24 cellular contexts compared by ENCODE assay signal in genomic region chr12:50333441-50333840, GRCh38.
"Had no signal": no experiment of that assay in that cellular context is flagged by ENCODE, and none has a peak within 500 bp of the region (broad histone marks: within the 10 kb centered on the region; RNA-seq: fewer than 3 reads in every experiment).

No MANE protein-coding gene starts in this region.

- H3K27me3 Mint-ChIP-seq: activated CD4-positive, alpha-beta T cell treated with anti-CD3 and anti-CD28 coated beads for 36 hours; activated naive CD8-positive, alpha-beta T cell treated with anti-CD3 and anti-CD28 coated beads for 36 hours; natural killer cell treated with Interleukin-12 subunit alpha and Interleukin-12 subunit beta and Interleukin-15 and Interleukin-18, amount 100 ng/mL, for 72 hours; progenitor cell of endocrine pancreas; stimulated activated memory B cell treated with anti-CD40 and anti-IgM and Interleukin-4, amounts not matched to agents 10 μg/mL and 1 μg/mL and 100 μg/mL, for 72 hours; stimulated activated naive CD8-positive, alpha-beta T cell treated with anti-CD3 and anti-CD28 coated beads, Interleukin-15, amount 100 ng/mL, for 72 hours; type B pancreatic cell had no signal

- H3K4me1 ChIP-seq: ascending aorta, left lung, lower lobe of right lung had no signal

- H3K4me1 Mint-ChIP-seq: activated CD4-positive, alpha-beta T cell treated with anti-CD3 and anti-CD28 coated beads for 36 hours; activated naive CD8-positive, alpha-beta T cell treated with anti-CD3 and anti-CD28 coated beads for 36 hours; stimulated activated memory B cell treated with anti-CD40 and anti-IgM and Interleukin-4, amounts not matched to agents 10 μg/mL and 1 μg/mL and 100 μg/mL, for 72 hours; stimulated activated naive CD8-positive, alpha-beta T cell treated with anti-CD3 and anti-CD28 coated beads, Interleukin-15, amount 100 ng/mL, for 72 hours had no signal

- H3K36me3 Mint-ChIP-seq: activated naive CD8-positive, alpha-beta T cell treated with anti-CD3 and anti-CD28 coated beads for 36 hours; natural killer cell treated with Interleukin-12 subunit alpha and Interleukin-12 subunit beta and Interleukin-15 and Interleukin-18, amount 100 ng/mL, for 72 hours; stimulated activated memory B cell treated with anti-CD40 and anti-IgM and Interleukin-4, amounts not matched to agents 10 μg/mL and 1 μg/mL and 100 μg/mL, for 72 hours; type B pancreatic cell had no signal

- DNase-seq: activated CD4-positive, alpha-beta T cell treated with anti-CD3 and anti-CD28 coated beads for 36 hours; activated CD4-positive, CD25-positive, alpha-beta regulatory T cell; activated effector memory CD4-positive, alpha-beta T cell treated with anti-CD3 and anti-CD28 coated beads, Interleukin-2, amount 50 U/mL, for 16 hours; activated naive CD4-positive, alpha-beta T cell treated with anti-CD3 and anti-CD28 coated beads for 36 hours; activated naive CD8-positive, alpha-beta T cell treated with anti-CD3 and anti-CD28 coated beads for 36 hours; caudate nucleus; foreskin keratinocyte; left lung; lower lobe of right lung; mesenchymal stem cell; mucosa of descending colon; stimulated activated CD4-positive, alpha-beta T cell treated with anti-CD3 and anti-CD28 coated beads, Interleukin-1b, Interleukin-23, amount 100 ng/mL, for 48 hours; stimulated activated CD4-positive, alpha-beta T cell treated with anti-CD3 and anti-CD28 coated beads, Interleukin-4, amount 100 ng/mL, for 4 hours; stimulated activated CD8-positive, alpha-beta memory T cell treated with anti-CD3 and anti-CD28 coated beads, Interleukin-4, amount 100 ng/mL, for 48 hours; stimulated activated naive CD8-positive, alpha-beta T cell treated with anti-CD3 and anti-CD28 coated beads, Interleukin-15, amount 100 ng/mL, for 72 hours; substantia nigra had no signal

- H3K27ac Mint-ChIP-seq: activated CD4-positive, alpha-beta T cell treated with anti-CD3 and anti-CD28 coated beads for 36 hours; activated naive CD4-positive, alpha-beta T cell treated with anti-CD3 and anti-CD28 coated beads for 36 hours; activated naive CD8-positive, alpha-beta T cell treated with anti-CD3 and anti-CD28 coated beads for 36 hours; activated T-helper 1 cell treated with anti-CD3 and anti-CD28 coated beads, Interleukin-12 subunit alpha, Interleukin-12 subunit beta, Interleukin-2, Interleukin-4 antibody, amounts not matched to agents 30 ng/mL and 10 ng/mL and 1 ng/mL, durations not matched to agents 14 hours and 24 hours and 36 hours; natural killer cell treated with Interleukin-12 subunit alpha and Interleukin-12 subunit beta and Interleukin-15 and Interleukin-18, amount 100 ng/mL, for 72 hours; progenitor cell of endocrine pancreas; stimulated activated memory B cell treated with anti-CD40 and anti-IgM and Interleukin-4, amounts not matched to agents 10 μg/mL and 1 μg/mL and 100 μg/mL, for 72 hours; stimulated activated naive CD8-positive, alpha-beta T cell treated with anti-CD3 and anti-CD28 coated beads, Interleukin-15, amount 100 ng/mL, for 72 hours; type B pancreatic cell had no signal

- H3K27me3 ChIP-seq: ascending aorta, foreskin keratinocyte, left lung had no signal

- H3K4me2 ChIP-seq: smooth muscle cell had no signal

- FAIRE-seq: islet of Langerhans had no signal

- H3K9me3 ChIP-seq: ascending aorta, left lung, lower lobe of right lung, mucosa of descending colon had no signal

- H3K9me3 Mint-ChIP-seq: activated naive CD4-positive, alpha-beta T cell treated with anti-CD3 and anti-CD28 coated beads for 36 hours; activated naive CD8-positive, alpha-beta T cell treated with anti-CD3 and anti-CD28 coated beads for 36 hours; activated T-helper 1 cell treated with anti-CD3 and anti-CD28 coated beads, Interleukin-12 subunit alpha, Interleukin-12 subunit beta, Interleukin-2, Interleukin-4 antibody, amounts not matched to agents 30 ng/mL and 10 ng/mL and 1 ng/mL, durations not matched to agents 14 hours and 24 hours and 36 hours; natural killer cell treated with Interleukin-12 subunit alpha and Interleukin-12 subunit beta and Interleukin-15 and Interleukin-18, amount 100 ng/mL, for 72 hours; stimulated activated memory B cell treated with anti-CD40 and anti-IgM and Interleukin-4, amounts not matched to agents 10 μg/mL and 1 μg/mL and 100 μg/mL, for 72 hours; stimulated activated naive CD8-positive, alpha-beta T cell treated with anti-CD3 and anti-CD28 coated beads, Interleukin-15, amount 100 ng/mL, for 72 hours; type B pancreatic cell had no signal

- H3K36me3 ChIP-seq: ascending aorta, left lung, lower lobe of right lung had no signal

- H3K27ac ChIP-seq: ascending aorta, foreskin keratinocyte, left lung, lower lobe of right lung had no signal

- H3K4me3 ChIP-seq: ascending aorta, left lung, lower lobe of right lung, mucosa of descending colon, smooth muscle cell had no signal

- H3K4me3 Mint-ChIP-seq: activated CD4-positive, alpha-beta T cell treated with anti-CD3 and anti-CD28 coated beads for 36 hours; activated naive CD4-positive, alpha-beta T cell treated with anti-CD3 and anti-CD28 coated beads for 36 hours; activated naive CD8-positive, alpha-beta T cell treated with anti-CD3 and anti-CD28 coated beads for 36 hours; activated T-helper 1 cell treated with anti-CD3 and anti-CD28 coated beads, Interleukin-12 subunit alpha, Interleukin-12 subunit beta, Interleukin-2, Interleukin-4 antibody, amounts not matched to agents 30 ng/mL and 10 ng/mL and 1 ng/mL, durations not matched to agents 14 hours and 24 hours and 36 hours; natural killer cell treated with Interleukin-12 subunit alpha and Interleukin-12 subunit beta and Interleukin-15 and Interleukin-18, amount 100 ng/mL, for 72 hours; stimulated activated memory B cell treated with anti-CD40 and anti-IgM and Interleukin-4, amounts not matched to agents 10 μg/mL and 1 μg/mL and 100 μg/mL, for 72 hours; stimulated activated naive CD8-positive, alpha-beta T cell treated with anti-CD3 and anti-CD28 coated beads, Interleukin-15, amount 100 ng/mL, for 72 hours; type B pancreatic cell had no signal
